ENCODE assay signal across 23 cellular contexts in genomic region chr12:1881301-1881700, GRCh38. TPM values are rescaled to one million over a fixed set of nuclear protein-coding genes. Genes with fewer than 3 reads are reported as not detected.
DNase-seq lines count a peak whose midpoint lies in the region; ATAC-seq and TF ChIP-seq lines count a peak whose summit lies in the region.
"Had no signal": no experiment of that assay in that cellular context is flagged by ENCODE, and none has a peak within 500 bp of the region (broad histone marks: within the 10 kb centered on the region; RNA-seq: fewer than 3 reads in every experiment).

No MANE protein-coding gene starts in this region.

- no peaks in the 10 kb centered on the region for H3F3A ChIP-seq in SK-N-SH (replicated peaks; ENCODE audit: insufficient read depth)
- no peaks in the 10 kb centered on the region for H3F3A ChIP-seq in GM23338 (replicated peaks; ENCODE audit: low read depth)

- no peak overlapping the region for H3K4me3 ChIP-seq in coronary artery
- no peak overlapping the region for H3K4me3 ChIP-seq in SK-N-SH (ENCODE audit: low read depth in 2 of 2, low read length in 1 of 2)
- H3K4me3 ChIP-seq in GM23338: no peak overlapping the region
- H3K4me3 ChIP-seq: HAP-1, PC-9 had no signal

- ATAC-seq in left lobe of liver: no peak
- no peak for ATAC-seq in HG02970 (IDR thresholded peaks at IDR 0.05; ENCODE audit: low FRiP score, unreplicated experiment)
- ATAC-seq in GM23338: no peak
- ATAC-seq: CD8-positive, alpha-beta T cell had no signal

- H3K36me3 ChIP-seq in SK-N-SH (replicated peaks in 1 of 2; ENCODE audit: control insufficient read depth in 1 of 2, insufficient read depth in 2 of 2, low read length in 1 of 2) (no peaks in the 10 kb centered on the region), GM23338 (ENCODE audit: insufficient read depth) (no peaks in the 10 kb centered on the region)
- H3K36me3 ChIP-seq: HAP-1 had no signal

- DNase-seq in activated CD4-positive, alpha-beta T cell treated with anti-CD3 and anti-CD28 coated beads for 1 hour: peak; percentile 1
- no peak for DNase-seq in activated CD4-positive, alpha-beta T cell treated with anti-CD3 and anti-CD28 coated beads for 4 hours
- DNase-seq in H4 (ENCODE audit: low spot score): peak; percentile 2
- peak; percentile 67 for DNase-seq in coronary artery (ENCODE audit: low spot score)
- DNase-seq in left lobe of liver (ENCODE audit: low spot score): peak; percentile 31
- DNase-seq in SK-N-SH: no peak
- no peak for DNase-seq in GM23338 (ENCODE audit: low spot score)
- DNase-seq: ACHN; C1 segment of cervical spinal cord; CD8-positive, alpha-beta T cell; NCI-H1105; NCI-H146; NCI-H2029; NCI-H2227 treated with DMSO at 0.1 percent for 48 hours; NCI-H510A; NCI-H748 treated with DMSO at 0.1 percent for 48 hours; PC-9; RPMI8226; SHP77 had no signal

- H2AFZ ChIP-seq in SK-N-SH (ENCODE audit: low read depth): no peak overlapping the region
- H2AFZ ChIP-seq in GM23338: no peak overlapping the region
- H2AFZ ChIP-seq: PC-9 had no signal

- WGBS in SK-N-SH (ENCODE audit: low lambda C conversion rate): 41% methylated on average over 5 of the region's 8 CpGs

- no peak overlapping the region for H3K4me3 Mint-ChIP-seq in GM23338
- H3K4me3 Mint-ChIP-seq: CD8-positive, alpha-beta T cell; IgD-negative memory B cell had no signal

- peaks cover 12% of the 10 kb centered on the region for H3K27me3 Mint-ChIP-seq in GM23338 (ENCODE audit: insufficient read depth, low read depth, poor library complexity)

- H3K9ac ChIP-seq in SK-N-SH: no peak overlapping the region

- no peak overlapping the region for H3K4me2 ChIP-seq in SK-N-SH
- H3K4me2 ChIP-seq in GM23338: no peak overlapping the region
- H3K4me2 ChIP-seq: PC-9 had no signal

- POLR2A ChIA-PET in SK-N-SH (lab: Yijun Ruan, JAX): no interaction called here

- no peaks in the 10 kb centered on the region for H4K20me1 ChIP-seq in SK-N-SH (ENCODE audit: insufficient read depth)
- no peaks in the 10 kb centered on the region for H4K20me1 ChIP-seq in GM23338 (replicated peaks; ENCODE audit: insufficient read depth)

- CTCF ChIA-PET in SK-N-SH (lab: Yijun Ruan, JAX): no interaction called here

- no peak overlapping the region for H3K27ac Mint-ChIP-seq in GM23338
- H3K27ac Mint-ChIP-seq: CD8-positive, alpha-beta T cell had no signal

- H3K79me2 ChIP-seq in SK-N-SH (ENCODE audit: insufficient read depth) (no peaks in the 10 kb centered on the region), GM23338 (replicated peaks; ENCODE audit: insufficient read depth) (no peaks in the 10 kb centered on the region)

- no peaks in the 10 kb centered on the region for H3K4me1 Mint-ChIP-seq in GM23338
- H3K4me1 Mint-ChIP-seq: IgD-negative memory B cell had no signal

- no peaks in the 10 kb centered on the region; the same call in 2 of the 3 replicates for H3K9me3 Mint-ChIP-seq in GM23338
- H3K9me3 Mint-ChIP-seq: CD8-positive, alpha-beta T cell; IgD-negative memory B cell had no signal

- TF ChIP-seq CTCF in coronary artery (IDR thresholded peaks at IDR 0.05): no peak
- no peak for TF ChIP-seq CTCF in SK-N-SH (IDR thresholded peaks at IDR 0.05)
- no peak for TF ChIP-seq CTCF in GM23338 (conservative IDR thresholded peaks at IDR 0.05; ENCODE audit: low read depth in 2 of 2)

- no peak for TF ChIP-seq EP300 in SK-N-SH (IDR thresholded peaks at IDR 0.05; ENCODE audit: borderline replicate concordance in 1 of 2, low read depth in 1 of 2, low read length in 1 of 2)

- no peak overlapping the region for H3K27ac ChIP-seq in coronary artery
- H3K27ac ChIP-seq in SK-N-SH (ENCODE audit: low read depth in 2 of 2, low read length in 1 of 2): no peak overlapping the region
- no peak overlapping the region for H3K27ac ChIP-seq in GM23338 (ENCODE audit: low read depth)
- H3K27ac ChIP-seq: 22Rv1, PC-9 had no signal

- H3K36me3 Mint-ChIP-seq in GM23338 (ENCODE audit: low read depth): no peaks in the 10 kb centered on the region
- H3K36me3 Mint-ChIP-seq: CD8-positive, alpha-beta T cell; IgD-negative memory B cell had no signal

- TF ChIP-seq RAD21 in SK-N-SH (IDR thresholded peaks at IDR 0.05; ENCODE audit: low read length): no peak

- H3K27me3 ChIP-seq in SK-N-SH (ENCODE audit: insufficient read depth): peaks cover 5% of the 10 kb centered on the region; the same call in 1 of the 2 replicates
- H3K27me3 ChIP-seq in GM23338 (ENCODE audit: insufficient read depth): no peaks in the 10 kb centered on the region

- no peaks in the 10 kb centered on the region for H3K4me1 ChIP-seq in SK-N-SH (ENCODE audit: control insufficient read depth in 1 of 2, insufficient read depth in 2 of 2, low read depth in 1 of 2, low read length in 1 of 2)
- H3K4me1 ChIP-seq in GM23338 (ENCODE audit: insufficient read depth): no peaks in the 10 kb centered on the region
- H3K4me1 ChIP-seq: HAP-1 had no signal

- H3K9me3 ChIP-seq in SK-N-SH: no peaks in the 10 kb centered on the region
- H3K9me3 ChIP-seq: HAP-1 had no signal

- H3K9me2 ChIP-seq in SK-N-SH (no peaks in the 10 kb centered on the region), GM23338 (ENCODE audit: insufficient read depth) (no peaks in the 10 kb centered on the region)

TF ChIP-seq in SK-N-SH, 30 proteins besides CTCF, POLR2A, EP300 and RAD21 (continues in another document):
- no peak for TF ChIP-seq TEAD4 (IDR thresholded peaks at IDR 0.05; ENCODE audit: borderline replicate concordance, insufficient read depth)
- no peak for TF ChIP-seq YY1 (IDR thresholded peaks at IDR 0.05; ENCODE audit: low read depth)
- TF ChIP-seq CHD2 (IDR thresholded peaks at IDR 0.05; ENCODE audit: low read length, partially characterized antibody): no peak
- TF ChIP-seq PBX3 (IDR thresholded peaks at IDR 0.05): no peak
- TF ChIP-seq IRF3 (IDR thresholded peaks at IDR 0.05; ENCODE audit: low read depth, low read length): no peak
- TF ChIP-seq RCOR1 (IDR thresholded peaks at IDR 0.05; ENCODE audit: low read length): no peak
- TF ChIP-seq RXRA (IDR thresholded peaks at IDR 0.05; ENCODE audit: borderline replicate concordance, low read depth): no peak

TF ChIP-seq in GM23338, 12 proteins besides CTCF, POLR2A, EP300 and RAD21 (continues in another document):
- TF ChIP-seq CREB1 (CRISPR knock-in tag; IDR thresholded peaks at IDR 0.05; ENCODE audit: low read depth): no peak
- TF ChIP-seq ETS1 (IDR thresholded peaks at IDR 0.05): no peak
- TF ChIP-seq ZNF114 (CRISPR knock-in tag; IDR thresholded peaks at IDR 0.05): no peak
- TF ChIP-seq ZNF331 (CRISPR knock-in tag; IDR thresholded peaks at IDR 0.05; ENCODE audit: low read depth): no peak
- TF ChIP-seq NANOG (IDR thresholded peaks at IDR 0.05; ENCODE audit: borderline replicate concordance): no peak
- TF ChIP-seq EZH2 (IDR thresholded peaks at IDR 0.05; ENCODE audit: low read depth, unreplicated experiment): no peak

RNA-seq across cellular contexts. Expression of gene CACNA2D4, which starts 37.2 kb away (rescaled TPM):
- total RNA-seq in H4 (2014; rRNA removed; shearing (Covaris generic)): not detected in 2 replicates
- 0.83 TPM for total RNA-seq in left lobe of liver
- 0.02 TPM in 1 of 2 replicates, not detected in the other for polyA plus RNA-seq in SK-N-SH (2012; rRNA removed)
- polyA plus RNA-seq in SK-N-SH (2012; cell fraction: cytosol; rRNA removed): not detected in 2 replicates
- polyA plus RNA-seq in SK-N-SH (2012; cell fraction: nucleus; rRNA removed): 0.02 TPM in 1 of 2 replicates, not detected in the other
- 0.07 TPM in 1 of 2 replicates, not detected in the other for total RNA-seq in GM23338 (2014; rRNA removed; shearing (Covaris generic))
- 0.24 TPM in 1 of 2 replicates, not detected in the other for polyA plus RNA-seq in GM23338 (2016; fragmentation: Nextera tagmentation; extraction: Ambion mirVana)
- total RNA-seq: PC-9 had no signal

Comparison
In these comparisons a context has a peak if more than half of its experiments do, and no peak if none do; other contexts are left out.
1. DNase-seq: peak in activated CD4-positive, alpha-beta T cell treated with anti-CD3 and anti-CD28 coated beads for 1 hour (single experiment), H4 (single experiment), coronary artery (single experiment) and left lobe of liver (single experiment); none in activated CD4-positive, alpha-beta T cell treated with anti-CD3 and anti-CD28 coated beads for 4 hours (0 of 2), SK-N-SH (single experiment) and GM23338 (single experiment).